ENCODE assay signal across 1 cellular context in the genomic region with DNA sequence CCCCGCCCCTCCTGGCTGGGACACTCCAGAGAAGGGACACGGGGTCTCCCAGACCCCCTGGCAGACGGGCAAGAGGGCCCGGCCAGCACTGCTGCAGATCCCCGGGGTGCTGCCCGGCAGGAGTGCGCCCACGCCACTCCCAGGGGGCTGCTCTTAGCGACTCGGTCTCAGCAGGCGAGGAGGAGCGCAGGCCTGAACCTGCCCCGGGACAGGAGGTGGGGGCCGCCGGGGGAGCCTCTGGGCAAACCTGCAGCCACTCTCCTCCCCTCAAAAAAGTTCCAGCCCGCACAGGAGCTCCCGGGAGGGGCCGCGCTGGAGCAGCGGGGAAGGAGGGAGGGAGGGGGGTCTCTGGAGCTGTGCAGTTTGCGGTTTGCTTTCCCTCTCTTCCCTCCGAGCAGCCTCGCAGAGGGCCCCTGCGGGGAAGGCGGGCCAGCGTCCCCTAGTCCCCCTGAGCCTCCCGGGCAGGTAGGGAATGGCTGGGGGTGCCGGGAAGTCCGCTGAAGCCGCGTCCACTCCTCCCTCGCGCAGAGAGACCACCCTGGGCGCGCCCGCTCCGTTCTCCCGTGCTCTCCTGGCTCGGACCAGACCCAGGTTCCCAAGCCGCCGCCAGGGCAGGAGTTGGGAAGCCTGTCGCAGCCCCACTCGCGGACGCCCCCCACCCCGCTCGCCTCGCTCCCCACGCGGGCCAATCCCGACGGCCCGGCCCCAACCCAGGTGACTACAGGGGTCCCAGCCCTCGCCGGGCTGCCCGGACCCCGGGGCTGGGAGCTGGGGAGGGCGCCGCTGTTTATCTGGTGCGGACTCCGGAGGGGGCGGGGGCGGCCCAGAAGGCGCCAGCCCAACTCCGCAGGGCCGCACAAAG.
TF ChIP-seq lines count a peak whose summit lies in the region.

No MANE protein-coding gene starts in this region.

TF ChIP-seq in H1, 55 proteins besides CTCF, POLR2A, EP300 and RAD21:
- TF ChIP-seq EZH2 (IDR thresholded peaks at IDR 0.05; ENCODE audit: low read depth, low read length, severe bottlenecking): peak; percentile 5
- TF ChIP-seq TAF7 (optimal IDR thresholded peaks at IDR 0.05; ENCODE audit: borderline replicate concordance, low read depth, low read length): no peak
- TF ChIP-seq TBP (IDR thresholded peaks at IDR 0.05; ENCODE audit: low read depth, low read length): no peak
- 0 out of 2 replicates have a peak, but pooled peaks have one; percentile 11 for TF ChIP-seq E2F6 (IDR thresholded peaks at IDR 0.05)
- TF ChIP-seq SUZ12 (IDR thresholded peaks at IDR 0.05; ENCODE audit: low read length): peak; percentile 22; the same call in 1 of the 2 replicates
- 0 out of 4 replicates have a peak, but pooled peaks of 1 of the 2 experiments have one; percentile 35 for TF ChIP-seq SIN3A (conservative IDR thresholded peaks at IDR 0.05 in 1 of 2, IDR thresholded peaks at IDR 0.05 in 1 of 2; ENCODE audit: low read depth in 1 of 2, low read length in 2 of 2)
- peak; percentile 18 for TF ChIP-seq RNF2 (IDR thresholded peaks at IDR 0.05; ENCODE audit: borderline replicate concordance, low read depth, low read length, missing control alignments, poor library complexity, severe bottlenecking)
- 0 out of 2 replicates have a peak, but pooled peaks have one; percentile 3 for TF ChIP-seq GABPA (IDR thresholded peaks at IDR 0.05; ENCODE audit: borderline replicate concordance, insufficient read depth, low read length)
- peak; percentile 24 for TF ChIP-seq ASH2L (IDR thresholded peaks at IDR 0.05; ENCODE audit: low read length)
